In the genomic region with DNA sequence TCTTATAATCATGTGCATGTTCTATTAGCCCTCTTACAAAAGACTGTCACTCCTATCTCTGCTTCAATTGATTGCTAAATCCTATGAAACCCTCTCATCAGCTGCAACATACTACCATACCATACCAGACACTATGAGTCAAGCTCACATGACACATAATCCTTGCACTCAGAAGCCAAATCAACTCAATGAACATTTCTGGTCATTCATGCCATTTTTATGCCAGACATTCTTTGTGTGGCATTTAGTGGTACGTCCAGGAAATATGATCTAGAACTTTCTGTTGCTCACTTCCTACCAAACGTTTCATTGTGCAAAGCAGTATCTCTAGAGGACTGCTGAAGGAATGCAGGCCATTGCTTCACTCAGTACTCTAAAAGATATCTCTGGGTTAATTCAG, we compare ENCODE assay signal across 10 cellular contexts.
DNase-seq lines count a peak whose midpoint lies in the region; ATAC-seq and TF ChIP-seq lines count a peak whose summit lies in the region.
"Had no signal": no experiment of that assay in that cellular context is flagged by ENCODE, and none has a peak within 500 bp of the region (broad histone marks: within the 10 kb centered on the region; RNA-seq: fewer than 3 reads in every experiment).

No MANE protein-coding gene starts in this region.

- no peak for TF ChIP-seq CTCF in foreskin keratinocyte (conservative IDR thresholded peaks at IDR 0.05)

- H3K4me1 ChIP-seq in foreskin keratinocyte (peaks cover 24% of the 10 kb centered on the region), subcutaneous abdominal adipose tissue (ENCODE audit: control insufficient read depth in 5 of 5, insufficient read depth in 5 of 5, low read length in 5 of 5) (peaks cover 2 to 21% (median 17%) of the 10 kb centered on the region in 5 donors)

- peak; percentile 95 for ATAC-seq in foreskin keratinocyte

- H3K9me3 ChIP-seq in subcutaneous abdominal adipose tissue (ENCODE audit: control insufficient read depth in 5 of 5, low read length in 5 of 5): no peaks in the 10 kb centered on the region

- H3K36me3 ChIP-seq in subcutaneous abdominal adipose tissue (ENCODE audit: control insufficient read depth in 5 of 5, insufficient read depth in 5 of 5, low read length in 5 of 5): peaks cover 0 to 8% (median 7%) of the 10 kb centered on the region in 5 donors

- DNase-seq in SIG-M5 treated with dmso at 0.1 percent for 504 hours (lab: John Stamatoyannopoulos, UW; ENCODE audit: unreplicated experiment) (peak; percentile 61), SIG-M5 (lab: John Stamatoyannopoulos, UW) (no peak), T1000 (lab: John Stamatoyannopoulos, UW) (peak; percentile 5), foreskin keratinocyte (peak; percentile 93 to 97), NCI-H2081 treated with DMSO at 0.1 percent for 48 hours (lab: John Stamatoyannopoulos, UW) (no peak), mucosa of gallbladder (ENCODE audit: low spot score) (no peak)
- no peak for DNase-seq in activated naive CD4-positive, alpha-beta T cell (lab: John Stamatoyannopoulos, UW)
- DNase-seq: activated naive CD4-positive, alpha-beta T cell treated with anti-CD3 and anti-CD28 coated beads, Interleukin-2, amount 50 U/mL, for 16 hours; SHP77 treated with DMSO at 0.1 percent for 48 hours had no signal

- H3K4me3 ChIP-seq in subcutaneous abdominal adipose tissue (ENCODE audit: low read depth in 1 of 5, low read length in 5 of 5): no peak overlapping the region

- H3K27ac ChIP-seq in foreskin keratinocyte (no peak overlapping the region), subcutaneous abdominal adipose tissue (ENCODE audit: low read depth, low read length) (peak overlapping the region; percentile 73)

- H3K9ac ChIP-seq in subcutaneous abdominal adipose tissue (ENCODE audit: low read length in 5 of 5): no peak overlapping the region

- H3K27me3 ChIP-seq in foreskin keratinocyte (no peaks in the 10 kb centered on the region), subcutaneous abdominal adipose tissue (ENCODE audit: control insufficient read depth in 5 of 5, insufficient read depth in 4 of 5, low read length in 5 of 5) (no peaks in the 10 kb centered on the region)

Comparison
In these comparisons a context has a peak if more than half of its experiments do, and no peak if none do; other contexts are left out.
1. DNase-seq: peak in SIG-M5 treated with dmso at 0.1 percent for 504 hours (single experiment), T1000 (single experiment) and foreskin keratinocyte (2 of 2); none in SIG-M5 (single experiment), NCI-H2081 treated with DMSO at 0.1 percent for 48 hours (single experiment), mucosa of gallbladder (single experiment) and activated naive CD4-positive, alpha-beta T cell (0 of 4).